24 cellular contexts compared by ENCODE assay signal in genomic region chr21:37574751-37575150, GRCh38.
"Had no signal": no experiment of that assay in that cellular context is flagged by ENCODE, and none has a peak within 500 bp of the region (broad histone marks: within the 10 kb centered on the region; RNA-seq: fewer than 3 reads in every experiment).

No MANE protein-coding gene starts in this region.

- H3K4me1 Mint-ChIP-seq: natural killer cell; stimulated activated effector memory CD8-positive, alpha-beta T cell treated with anti-CD3 and anti-CD28 coated beads, Interleukin-12 subunit alpha, Interleukin-12 subunit beta, amount 100 ng/mL, for 72 hours had no signal

- H3K27ac ChIP-seq: colonic mucosa, gastroesophageal sphincter, heart right ventricle, left lung, neutrophil, pancreas, stomach, thyroid gland, vagina had no signal

- H3K36me3 Mint-ChIP-seq: stimulated activated effector memory CD8-positive, alpha-beta T cell treated with anti-CD3 and anti-CD28 coated beads, Interleukin-12 subunit alpha, Interleukin-12 subunit beta, amount 100 ng/mL, for 72 hours had no signal

- ATAC-seq: gastroesophageal sphincter; heart right ventricle; left cardiac atrium; left lung; natural killer cell; pancreas; sciatic nerve; stimulated activated effector memory CD8-positive, alpha-beta T cell treated with anti-CD3 and anti-CD28 coated beads, Interleukin-12 subunit alpha, Interleukin-12 subunit beta, amount 100 ng/mL, for 72 hours had no signal

- H3K9me3 Mint-ChIP-seq: natural killer cell had no signal

- H3K4me3 Mint-ChIP-seq: natural killer cell; stimulated activated effector memory CD8-positive, alpha-beta T cell treated with anti-CD3 and anti-CD28 coated beads, Interleukin-12 subunit alpha, Interleukin-12 subunit beta, amount 100 ng/mL, for 72 hours had no signal

- H3K9me3 ChIP-seq: colonic mucosa, pancreas, thyroid gland had no signal

- H3K27ac Mint-ChIP-seq: natural killer cell; stimulated activated effector memory CD8-positive, alpha-beta T cell treated with anti-CD3 and anti-CD28 coated beads, Interleukin-12 subunit alpha, Interleukin-12 subunit beta, amount 100 ng/mL, for 72 hours had no signal

- H3K4me3 ChIP-seq: colonic mucosa, gastroesophageal sphincter, heart right ventricle, left lung, pancreas, stomach, thyroid gland, vagina had no signal

- H3K36me3 ChIP-seq: colonic mucosa, gastroesophageal sphincter, heart right ventricle, left lung, neutrophil, pancreas, stomach, thyroid gland, vagina had no signal

- DNase-seq: colonic mucosa; dermis blood vessel endothelial cell; effector memory CD4-positive, alpha-beta T cell; foreskin fibroblast; glutamatergic neuron; heart right ventricle; hippocampal formation; left cardiac atrium; left lung; mesendoderm; natural killer cell; pancreas; retina; stimulated activated CD4-positive, alpha-beta T cell treated with anti-CD3 and anti-CD28 coated beads, Interleukin-2, amount 100 ng/mL, for 24 hours; stimulated activated CD4-positive, alpha-beta T cell treated with anti-CD3 and anti-CD28 coated beads, Interleukin-4, amount 100 ng/mL, for 24 hours; stimulated activated naive CD4-positive, alpha-beta T cell treated with Interleukin-2 at 50 U/mL for 16 hours; stomach; thyroid gland; trophoblast cell had no signal

- H3K4me1 ChIP-seq: colonic mucosa, gastroesophageal sphincter, heart right ventricle, left lung, pancreas, stomach, thyroid gland, vagina had no signal

- H3K27me3 ChIP-seq: colonic mucosa, gastroesophageal sphincter, heart right ventricle, left lung, pancreas, stomach, thyroid gland, vagina had no signal
